Comparison of ENCODE assay signal across 8 cellular contexts in the genomic region with DNA sequence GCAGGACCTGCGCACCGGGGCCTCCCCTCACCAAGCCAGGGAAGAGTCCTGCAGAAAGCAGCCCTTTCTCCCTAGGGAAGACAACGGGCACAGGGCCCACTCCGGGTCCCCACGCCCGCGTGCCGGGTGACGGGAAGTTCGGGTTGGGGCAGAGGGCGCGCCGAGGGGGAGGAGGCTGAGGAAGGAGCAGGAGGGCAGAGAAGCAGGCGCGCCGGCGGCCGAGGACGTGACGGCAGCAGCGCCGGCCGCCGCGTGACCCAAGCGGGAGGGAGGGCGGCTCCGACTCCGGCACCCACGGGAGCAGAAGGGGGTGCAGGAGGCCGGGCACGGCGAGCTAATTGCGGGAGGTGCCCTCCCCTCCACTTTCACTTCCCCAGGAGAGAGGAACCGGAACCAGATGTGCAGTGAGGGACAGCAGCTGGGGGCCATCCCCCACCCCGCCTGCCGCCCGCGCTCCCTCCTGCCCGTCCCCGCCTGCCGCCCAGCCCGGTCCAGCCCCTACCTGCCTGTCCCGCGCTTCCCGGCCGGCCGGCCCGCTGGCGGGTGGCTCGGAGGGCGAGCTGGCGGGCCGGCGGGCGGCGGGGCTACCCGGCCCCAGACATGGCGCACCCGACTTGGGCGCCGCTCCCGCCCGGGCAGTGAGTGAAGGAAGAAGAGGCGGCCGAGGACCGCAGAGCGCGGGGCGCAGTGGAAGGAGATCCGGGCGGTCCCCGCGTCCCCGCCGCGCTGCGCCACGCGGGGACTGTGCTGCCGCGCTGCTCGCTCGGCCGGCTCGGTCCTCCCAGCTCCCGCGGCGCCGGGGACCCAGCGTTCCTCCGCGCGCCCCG. TPM values are rescaled to one million over a fixed set of nuclear protein-coding genes. Genes with fewer than 3 reads are reported as not detected.
DNase-seq lines count a peak whose midpoint lies in the region; ATAC-seq and TF ChIP-seq lines count a peak whose summit lies in the region.

No MANE protein-coding gene starts in this region.

- peak overlapping the region; percentile 80 for H2AFZ ChIP-seq in osteoblast (ENCODE audit: low read length)

- peak in 1 of 2 donors; percentile 69 for TF ChIP-seq POLR2A in thyroid gland (IDR thresholded peaks at IDR 0.05)

- no peaks in the 10 kb centered on the region for H4K20me1 ChIP-seq in osteoblast (ENCODE audit: insufficient read depth, low read length)

- peak overlapping the region; percentile 93 for H3K4me3 ChIP-seq in osteoblast (ENCODE audit: insufficient read depth, low read length)
- H3K4me3 ChIP-seq in thyroid gland (replicated peaks in 1 of 3) = peak overlapping the region; percentile 70 to 89 (median 89)

- H3K36me3 ChIP-seq in osteoblast (ENCODE audit: insufficient read depth, low read length) (peaks cover 21% of the 10 kb centered on the region), thyroid gland (peaks cover 20 to 27% of the 10 kb centered on the region in 2 donors)

- intact Hi-C loops in thyroid gland (cut with DNase I) = loop anchor here (10.0 kb wide), 1 partner anchor 151 kb away; no protein-coding TSS in a partner anchor

- H3K9me3 ChIP-seq in osteoblast (ENCODE audit: low read depth, low read length) = no peaks in the 10 kb centered on the region
- no peaks in the 10 kb centered on the region for H3K9me3 ChIP-seq in thyroid gland

- H3K79me2 ChIP-seq in osteoblast (ENCODE audit: insufficient read depth, low read length) = peaks cover 29% of the 10 kb centered on the region

- peak overlapping the region; percentile 91 for H3K4me2 ChIP-seq in osteoblast (ENCODE audit: insufficient read depth, low read length)

- CTCF ChIA-PET in RWPE1 (lab: Yijun Ruan, JAX) = interaction anchor here (0.5 to 1.6 kb wide), 16 partner anchors 11 to 1231 kb away, joined by 3 to 9 read pairs (median 5); partner anchors contain the start of genes CREB3L4, CRTC2, GATAD2B and JTB

- peak; percentile 75 for ATAC-seq in GM19397 (IDR thresholded peaks at IDR 0.05; ENCODE audit: unreplicated experiment)
- ATAC-seq in HG03520 (IDR thresholded peaks at IDR 0.05; ENCODE audit: unreplicated experiment) = peak; percentile 66

- H3K4me1 ChIP-seq in osteoblast (ENCODE audit: insufficient read depth, low read length) (peaks cover 12% of the 10 kb centered on the region), thyroid gland (peaks cover 9 to 18% of the 10 kb centered on the region in 2 donors)

- DNase-seq in CMK (ENCODE audit: low read depth) = peak; percentile 81
- DNase-seq in RWPE1 (ENCODE audit: low spot score) = peak; percentile 64
- peak in 3 of 4 experiments; percentile 20 to 61 (median 35) for DNase-seq in activated naive CD4-positive, alpha-beta T cell (lab: John Stamatoyannopoulos, UW)
- DNase-seq in germinal center (ENCODE audit: low spot score) = peak; percentile 94
- peak; percentile 99 for DNase-seq in osteoblast (ENCODE audit: insufficient read length, low spot score, missing footprints)
- peak; percentile 77 to 81 for DNase-seq in thyroid gland

- H3K27me3 ChIP-seq in osteoblast (ENCODE audit: insufficient read depth, low read length) (no peaks in the 10 kb centered on the region), thyroid gland (no peaks in the 10 kb centered on the region)

- POLR2A ChIA-PET in RWPE1 (lab: Yijun Ruan, JAX; ENCODE audit: low non-redundant PET) = interaction anchor here (0.5 to 1.0 kb wide), 5 partner anchors 21 to 214 kb away, joined by 3 to 6 read pairs (median 4); partner anchors contain the start of gene CREB3L4

- WGBS in thyroid gland, 2 donors = 0 to 1% methylated on average over 25 to 29 of the region's 95 CpGs

- no peak for TF ChIP-seq CTCF in RWPE1 (conservative IDR thresholded peaks at IDR 0.05; ENCODE audit: low read depth)
- no peak for TF ChIP-seq CTCF in osteoblast (IDR thresholded peaks at IDR 0.05; ENCODE audit: extremely low read depth, low read depth, low read length)
- TF ChIP-seq CTCF in thyroid gland (IDR thresholded peaks at IDR 0.05) = no peak

- H3K27ac ChIP-seq in RWPE1 (peak overlapping the region; percentile 92), osteoblast (ENCODE audit: low read depth, low read length) (peak overlapping the region; percentile 90), thyroid gland (peak overlapping the region; percentile 88 to 98 (median 92))

RNA-seq across cellular contexts. Expression of gene DENND4B, which starts 0.5 kb away (rescaled TPM):
- total RNA-seq in osteoblast (26.8 and 27.5 TPM in 2 replicates), thyroid gland (10 to 100 TPM; 28.9 to 63.7 (median 44.8) TPM)

RNA-seq across cellular contexts. Expression of gene CRTC2, which starts 12.4 kb away (rescaled TPM):
- total RNA-seq in osteoblast = 4.7 and 6.8 TPM in 2 replicates
- total RNA-seq in thyroid gland = 10 to 100 TPM; 11.4 to 22.5 (median 18.1) TPM

RNA-seq across cellular contexts. Expression of gene SLC39A1, which starts 17.3 kb away (rescaled TPM):
- total RNA-seq in osteoblast (96.3 and 99.0 TPM in 2 replicates), thyroid gland (100 to 1,000 TPM in 2 of 4 donors, 10 to 100 TPM in 2; 90.4 to 109 (median 99.5) TPM)

RNA-seq across cellular contexts. Expression of gene CREB3L4, which starts 21.7 kb away (rescaled TPM):
- total RNA-seq in osteoblast (7.2 and 8.8 TPM in 2 replicates), thyroid gland (10 to 100 TPM in 3 of 4 donors, 1 to 10 TPM in 1; 6.6 to 23.1 (median 17.0) TPM)

RNA-seq across cellular contexts. Expression of gene GATAD2B, which starts 23.2 kb away (rescaled TPM):
- total RNA-seq in osteoblast (9.7 and 11.6 TPM in 2 replicates), thyroid gland (10 to 100 TPM; 20.1 to 28.8 (median 21.5) TPM)

Comparison
In these comparisons a context has a peak if more than half of its experiments do, and no peak if none do; other contexts are left out.
1. Peak in every context shown above with its lines: DNase-seq, ATAC-seq, H3K4me3 ChIP-seq and H3K27ac ChIP-seq.
2. DNase-seq: peak in every context shown above with its lines; median percentile 99 in osteoblast; 94 in germinal center; 81 in CMK; 79 in thyroid gland; 64 in RWPE1; 35 in activated naive CD4-positive, alpha-beta T cell.